In genomic region chr10:73781879-73782748, GRCh38 we compare ENCODE assay signal across 8 cellular contexts. TPM values are rescaled to one million over a fixed set of nuclear protein-coding genes. Genes with fewer than 3 reads are reported as not detected.
DNase-seq lines count a peak whose midpoint lies in the region; ATAC-seq and TF ChIP-seq lines count a peak whose summit lies in the region.

TSS of gene CHCHD1 (plus strand) at chr10:73782048. CDS start at chr10:73782076, 28 bp downstream.

- no peaks in the 10 kb centered on the region for H3K36me3 Mint-ChIP-seq in mesothelial cell of epicardium

- DNase-seq in C1 segment of cervical spinal cord (lab: John Stamatoyannopoulos, UW) (peak; percentile 53 to 91 (median 83)), HS-27A (ENCODE audit: low read depth) (peak; percentile 45), NT2/D1 (ENCODE audit: low read depth, low spot score) (peak; percentile 66), mesothelial cell of epicardium (ENCODE audit: low spot score in 2 of 2, unreplicated experiment in 2 of 2) (peak; percentile 69 to 87)
- peak; percentile 83 for DNase-seq in activated CD8-positive, alpha-beta memory T cell treated with anti-CD3 and anti-CD28 coated beads, Interleukin-2, amount 50 U/mL, for 24 hours (ENCODE audit: extremely low read depth)
- DNase-seq in stimulated activated CD8-positive, alpha-beta memory T cell treated with anti-CD3 and anti-CD28 coated beads, Interleukin-15, amount 100 ng/mL, for 4 hours (ENCODE audit: low read depth in 2 of 2) = peak; percentile 79 to 80

- H3K27me3 ChIP-seq in NT2/D1 (ENCODE audit: insufficient read depth, insufficient read length) = no peaks in the 10 kb centered on the region

- H3K9ac ChIP-seq in NT2/D1 (ENCODE audit: insufficient read length, low read depth) = peak within 1 kb of the TSS; percentile 89

- TF ChIP-seq CTCF in mesothelial cell of epicardium (IDR thresholded peaks at IDR 0.05; ENCODE audit: unreplicated experiment) = no peak

- H3K4me3 ChIP-seq in NT2/D1 (ENCODE audit: insufficient read length, low read depth) = peak within 1 kb of the TSS; percentile 78

- in situ Hi-C loops in endometrial microvascular endothelial cells (cut with HindIII; ENCODE audit: inconsistent ontology term, low pct_unique_long_range_greater_than_20kb, low sequenced_read_pairs) = no loop called here

- H3K4me1 Mint-ChIP-seq in mesothelial cell of epicardium = peaks cover 49% of the 10 kb centered on the region

- no peaks in the 10 kb centered on the region for H3K9me3 ChIP-seq in NT2/D1 (ENCODE audit: insufficient read depth, low read length)

- H3K4me1 ChIP-seq in NT2/D1 (ENCODE audit: insufficient read depth, insufficient read length) = peaks cover 3% of the 10 kb centered on the region

- no peaks in the 10 kb centered on the region for H3K9me3 Mint-ChIP-seq in mesothelial cell of epicardium

- H3K27ac Mint-ChIP-seq in mesothelial cell of epicardium = peak within 1 kb of the TSS; percentile 99

- H3K4me3 Mint-ChIP-seq in mesothelial cell of epicardium = peak within 1 kb of the TSS; percentile 99

- ATAC-seq in GM19395 (IDR thresholded peaks at IDR 0.05; ENCODE audit: unreplicated experiment) = peak; percentile 60

- no peaks in the 10 kb centered on the region for H3K27me3 Mint-ChIP-seq in mesothelial cell of epicardium (ENCODE audit: low read depth)

- peaks cover 28% of the 10 kb centered on the region for H3K36me3 ChIP-seq in NT2/D1 (ENCODE audit: insufficient read depth, insufficient read length, low read length)

RNA-seq across cellular contexts. Expression of gene CHCHD1, which starts in this region (rescaled TPM):
- total RNA-seq in endometrial microvascular endothelial cells (ENCODE audit: inconsistent ontology term) = 60.0 TPM
- 21.0 to 23.5 TPM (median 23.1 TPM) in 3 replicates for total RNA-seq in mesothelial cell of epicardium

Comparison
In these comparisons a context has a peak if more than half of its experiments do, and no peak if none do; other contexts are left out.
1. Peak in every context shown above with its lines: DNase-seq, ATAC-seq and H3K4me3 ChIP-seq.